Comparison of ENCODE assay signal across 9 cellular contexts in genomic region chr4:2059726-2060577, GRCh38. TPM values are rescaled to one million over a fixed set of nuclear protein-coding genes. Genes with fewer than 3 reads are reported as not detected.
DNase-seq lines count a peak whose midpoint lies in the region; ATAC-seq, FAIRE-seq and TF ChIP-seq lines count a peak whose summit lies in the region.
"Had no signal": no experiment of that assay in that cellular context is flagged by ENCODE, and none has a peak within 500 bp of the region (broad histone marks: within the 10 kb centered on the region; RNA-seq: fewer than 3 reads in every experiment).

No MANE protein-coding gene starts in this region.

- H3K4me1 ChIP-seq in endothelial cell of umbilical vein (ENCODE audit: control insufficient read depth, extremely low read depth, insufficient read depth, low read length), result no peaks in the 10 kb centered on the region

- TF ChIP-seq CTCF in NB4 (IDR thresholded peaks at IDR 0.05; ENCODE audit: low read depth, low read length) (no peak), endothelial cell of umbilical vein (IDR thresholded peaks at IDR 0.05; ENCODE audit: extremely low read depth in 1 of 2, insufficient read depth in 1 of 2, low read depth in 1 of 2, low read length in 2 of 2) (no peak)

- dilution Hi-C loops in endothelial cell of umbilical vein (cut with MboI; ENCODE audit: extremely low pct_ligation_motif_present, low sequenced_read_pairs), result no loop called here

- H3K9ac ChIP-seq in endothelial cell of umbilical vein (replicated peaks; ENCODE audit: extremely low read depth, insufficient read depth, low read length), result no peak overlapping the region

- peak; percentile 26 for DNase-seq in NCI-H748 (lab: John Stamatoyannopoulos, UW; ENCODE audit: unreplicated experiment)
- DNase-seq in NCI-H748 treated with DMSO at 0.1 percent for 48 hours (lab: John Stamatoyannopoulos, UW), result no peak
- peak; percentile 81 for DNase-seq in NB4 (ENCODE audit: low read depth)
- no peak for DNase-seq in endothelial cell of umbilical vein (ENCODE audit: low read depth, low spot score)
- no peak for DNase-seq in LoVo (ENCODE audit: low spot score)

- H3K79me2 ChIP-seq in endothelial cell of umbilical vein (ENCODE audit: control insufficient read depth, insufficient read depth, low read length), result no peaks in the 10 kb centered on the region

- CTCF ChIA-PET in endothelial cell of umbilical vein (lab: Charles Lee), result interaction anchor here (0.6 to 0.7 kb wide), 2 partner anchors 351 to 539 kb away, joined by 3 to 4 read pairs; no protein-coding TSS in a partner anchor

- no peak for FAIRE-seq in endothelial cell of umbilical vein (lab: Jason Lieb, UNC)

- H3K4me3 ChIP-seq in NB4 (ENCODE audit: low read depth, low read length) (peak overlapping the region; percentile 36), endothelial cell of umbilical vein (replicated peaks in 1 of 3; ENCODE audit: insufficient read depth in 1 of 3, low read depth in 1 of 3, low read length in 3 of 3) (peak overlapping the region in 1 of 3 experiments; percentile 4), skin epidermis (peak overlapping the region in 5 of 7 experiments; percentile 7 to 25 (median 16))

- H3K9me1 ChIP-seq in endothelial cell of umbilical vein (replicated peaks; ENCODE audit: control insufficient read depth, extremely low read depth, insufficient read depth, low read length), result no peaks in the 10 kb centered on the region

- H2AFZ ChIP-seq in endothelial cell of umbilical vein (ENCODE audit: low read depth, low read length), result no peak overlapping the region

- intact Hi-C loops in endothelial cell of umbilical vein (cut with micrococcal nuclease), result no loop called here

- no peaks in the 10 kb centered on the region for H4K20me1 ChIP-seq in endothelial cell of umbilical vein (replicated peaks; ENCODE audit: control insufficient read depth, extremely low read depth, insufficient read depth, low read length)

- H3K9me3 ChIP-seq in endothelial cell of umbilical vein (replicated peaks; ENCODE audit: control insufficient read depth, insufficient read depth, low read length), result no peaks in the 10 kb centered on the region

- no peaks in the 10 kb centered on the region for H3K36me3 ChIP-seq in endothelial cell of umbilical vein (ENCODE audit: control insufficient read depth in 2 of 2, extremely low read depth in 1 of 2, insufficient read depth in 2 of 2, low read length in 2 of 2)

- peaks cover 24 to 39% of the 10 kb centered on the region in 2 experiments for H3K27me3 ChIP-seq in endothelial cell of umbilical vein (ENCODE audit: control insufficient read depth in 2 of 2, insufficient read depth in 2 of 2, low read length in 2 of 2)

- ATAC-seq in GM21717 (IDR thresholded peaks at IDR 0.05; ENCODE audit: unreplicated experiment), result no peak
- ATAC-seq in esophagus mucosa, result no peak

- BruUV-seq in endothelial cell of umbilical vein (replicated peaks; lab: Mats Ljungman, UMichigan), result no TSS peak

- H3K4me2 ChIP-seq in endothelial cell of umbilical vein (ENCODE audit: insufficient read depth, low read length), result no peak overlapping the region

- POLR2A ChIA-PET in endothelial cell of umbilical vein (lab: Charles Lee), result no interaction called here

- TF ChIP-seq POLR2A in NB4 (IDR thresholded peaks at IDR 0.05; ENCODE audit: extremely low read depth, insufficient read length), result no peak
- TF ChIP-seq POLR2A in endothelial cell of umbilical vein (IDR thresholded peaks at IDR 0.05; ENCODE audit: low read depth, low read length), result no peak

- H3K27ac ChIP-seq in endothelial cell of umbilical vein (ENCODE audit: insufficient read depth, low read depth, low read length) (no peak overlapping the region), skin epidermis (no peak overlapping the region)

TF ChIP-seq in endothelial cell of umbilical vein, 7 proteins besides CTCF, POLR2A, EP300 and RAD21:
- TF ChIP-seq EZH2 (IDR thresholded peaks at IDR 0.05; ENCODE audit: borderline replicate concordance, low read depth, low read length, severe bottlenecking) (peak; percentile 92), GATA2 (IDR thresholded peaks at IDR 0.05; ENCODE audit: insufficient read depth, insufficient read length, low read depth, low read length) (no peak), POLR2AphosphoS5 (IDR thresholded peaks at IDR 0.05; ENCODE audit: insufficient read depth, low read depth, low read length) (no peak)

RNA-seq across cellular contexts. Expression of gene NAT8L, which starts 0.8 kb away (rescaled TPM):
- total RNA-seq in endothelial cell of umbilical vein (0.11 and 0.12 TPM in 2 replicates), esophagus mucosa (0.04 TPM)
- 0.10 and 0.11 TPM in 2 replicates for polyA plus RNA-seq in endothelial cell of umbilical vein
- 0.04 and 0.06 TPM in 2 replicates for polyA plus RNA-seq in endothelial cell of umbilical vein (2011; cell fraction: cytosol; rRNA removed)
- polyA plus RNA-seq in endothelial cell of umbilical vein (2011; cell fraction: nucleus; rRNA removed), result 0.09 and 0.11 TPM in 2 replicates
- 0.08 and 0.15 TPM in 2 replicates for polyA plus RNA-seq in endothelial cell of umbilical vein (2012)
- polyA minus RNA-seq in endothelial cell of umbilical vein, result 1.1 and 2.4 TPM in 2 replicates
- polyA minus RNA-seq in endothelial cell of umbilical vein (2011; cell fraction: cytosol; rRNA and poly(A)+ RNA removed), result 2.5 TPM
- 0.05 TPM in 1 of 2 replicates, not detected in the other for polyA minus RNA-seq in endothelial cell of umbilical vein (2011; cell fraction: nucleus; rRNA and poly(A)+ RNA removed)
- total RNA-seq: CD4-positive, alpha-beta memory T cell had no signal
- polyA plus RNA-seq: CD4-positive, alpha-beta memory T cell had no signal

RNA-seq across cellular contexts. Expression of gene NELFA, which starts 51.2 kb away (rescaled TPM):
- total RNA-seq in endothelial cell of umbilical vein (27.3 and 30.3 TPM in 2 replicates), esophagus mucosa (25.8 TPM)
- 22.8 and 23.5 TPM in 2 replicates for polyA plus RNA-seq in endothelial cell of umbilical vein
- 13.5 and 17.8 TPM in 2 replicates for polyA plus RNA-seq in endothelial cell of umbilical vein (2011; cell fraction: cytosol; rRNA removed)
- polyA plus RNA-seq in endothelial cell of umbilical vein (2011; cell fraction: nucleus; rRNA removed), result 27.8 and 28.5 TPM in 2 replicates
- 14.1 and 17.7 TPM in 2 replicates for polyA plus RNA-seq in endothelial cell of umbilical vein (2012)
- 9.7 and 11.4 TPM in 2 replicates for polyA minus RNA-seq in endothelial cell of umbilical vein
- polyA minus RNA-seq in endothelial cell of umbilical vein (2011; cell fraction: cytosol; rRNA and poly(A)+ RNA removed), result 11.0 TPM
- 7.0 and 23.4 TPM in 2 replicates for polyA minus RNA-seq in endothelial cell of umbilical vein (2011; cell fraction: nucleus; rRNA and poly(A)+ RNA removed)

Comparison
In these comparisons a context has a peak if more than half of its experiments do, and no peak if none do; other contexts are left out.
1. DNase-seq: peak in NCI-H748 (single experiment) and NB4 (single experiment); none in NCI-H748 treated with DMSO at 0.1 percent for 48 hours (single experiment), endothelial cell of umbilical vein (single experiment) and LoVo (single experiment).